Comparison of ENCODE assay signal across 35 cellular contexts in genomic region chr12:120321382-120322202, GRCh38. TPM values are rescaled to one million over a fixed set of nuclear protein-coding genes. Genes with fewer than 3 reads are reported as not detected.
DNase-seq lines count a peak whose midpoint lies in the region; ATAC-seq and TF ChIP-seq lines count a peak whose summit lies in the region.
"Had no signal": no experiment of that assay in that cellular context is flagged by ENCODE, and none has a peak within 500 bp of the region (broad histone marks: within the 10 kb centered on the region; RNA-seq: fewer than 3 reads in every experiment).

No MANE protein-coding gene starts in this region.

- no TSS peak for BruUV-seq in Caco-2 (replicated peaks; lab: Mats Ljungman, UMichigan)

- TF ChIP-seq CTCF in Caco-2 (IDR thresholded peaks at IDR 0.05; ENCODE audit: insufficient read depth in 1 of 2, low read depth in 1 of 2, low read length in 1 of 2, severe bottlenecking in 1 of 2, unreplicated experiment in 1 of 2) = no peak
- no peak for TF ChIP-seq CTCF in kidney epithelial cell (IDR thresholded peaks at IDR 0.05; ENCODE audit: insufficient read depth, low read length, poor library complexity, severe bottlenecking)
- no peak for TF ChIP-seq CTCF in prostate gland (IDR thresholded peaks at IDR 0.05)

- H3K9me3 ChIP-seq in Caco-2 (no peaks in the 10 kb centered on the region), mucosa of stomach (ENCODE audit: control insufficient read depth, low read length) (no peaks in the 10 kb centered on the region), prostate gland (no peaks in the 10 kb centered on the region)
- H3K9me3 ChIP-seq: BLaER1 treated with 17β-estradiol and CSF1 and Interleukin-3, amounts not matched to agents 10 nM and 100 nM; neutrophil; SK-N-SH; vagina had no signal

- DNase-seq in Caco-2 (peak; percentile 71 to 81), NCI-H82 (lab: John Stamatoyannopoulos, UW) (peak; percentile 94), kidney epithelial cell (ENCODE audit: low read depth) (peak; percentile 16), prostate gland (ENCODE audit: low spot score) (no peak)
- DNase-seq: activated B cell treated with CpG ODN at 0.5 μM for 24 hours; activated CD8-positive, alpha-beta T cell treated with anti-CD3 and anti-CD28 coated beads, Interleukin-2, amount 10 ng/mL, durations not matched to agents 7 days and 5 days; activated T-cell treated with anti-CD3 and anti-CD28 coated beads, Interleukin-2, amount 50 U/mL, for 4 hours; central memory CD4-positive, alpha-beta T cell; DMS 273 treated with DMSO at 0.1 percent for 48 hours; foreskin keratinocyte; GDM1; hypothalamus; Kasumi-1; NCI-H1092 treated with DMSO at 0.1 percent for 48 hours; NCI-H2081 treated with DMSO at 0.1 percent for 48 hours; NCI-H446 treated with DMSO at 0.1 percent for 48 hours; right cardiac atrium; SK-N-SH; stimulated activated CD4-positive, alpha-beta T cell treated with anti-CD3 and anti-CD28 coated beads, Interleukin-15, amount 100 ng/mL, for 24 hours; substantia nigra had no signal

- peaks cover 22% of the 10 kb centered on the region for H3K4me1 ChIP-seq in Caco-2
- H3K4me1 ChIP-seq in mucosa of stomach (ENCODE audit: control insufficient read depth, insufficient read depth, low read length) = peaks cover 39% of the 10 kb centered on the region
- H3K4me1 ChIP-seq in prostate gland (replicated peaks) = no peaks in the 10 kb centered on the region
- H3K4me1 ChIP-seq: foreskin keratinocyte had no signal

- peak overlapping the region; percentile 10 for H3K9ac ChIP-seq in mucosa of stomach (ENCODE audit: low read length)
- H3K9ac ChIP-seq: BLaER1 treated with 17β-estradiol and CSF1 and Interleukin-3, amounts not matched to agents 10 nM and 100 nM; SK-N-SH had no signal

- ATAC-seq in activated CD4-positive, CD25-positive, alpha-beta regulatory T cell treated with anti-CD3 and anti-CD28 coated beads, Interleukin-2, amount 50 U/mL, for 24 hours = no peak
- no peak for ATAC-seq in GM21825 (IDR thresholded peaks at IDR 0.05; ENCODE audit: unreplicated experiment)
- ATAC-seq in GM21528 (IDR thresholded peaks at IDR 0.05; ENCODE audit: low FRiP score, unreplicated experiment) = no peak
- ATAC-seq: activated CD8-positive, alpha-beta T cell treated with anti-CD3 and anti-CD28 coated beads, Interleukin-2, amount 10 ng/mL, durations not matched to agents 7 days and 5 days; activated T-cell treated with anti-CD3 and anti-CD28 coated beads, Interleukin-2, amount 50 U/mL, for 4 hours; foreskin keratinocyte; right cardiac atrium had no signal

- TF ChIP-seq POLR2A in prostate gland (IDR thresholded peaks at IDR 0.05) = no peak

- H3K27me3 Mint-ChIP-seq in Caco-2 (ENCODE audit: insufficient read depth, unreplicated experiment) = no peaks in the 10 kb centered on the region
- H3K27me3 Mint-ChIP-seq: activated naive CD4-positive, alpha-beta T cell treated with anti-CD3 and anti-CD28 coated beads, Interleukin-2, amount 50 U/mL, for 24 hours had no signal

- H3K27me3 ChIP-seq in Caco-2 (replicated peaks; ENCODE audit: control insufficient read depth, insufficient read depth, low read length) = no peaks in the 10 kb centered on the region
- H3K27me3 ChIP-seq in kidney epithelial cell (ENCODE audit: control insufficient read depth, insufficient read depth, low read length) = no peaks in the 10 kb centered on the region
- H3K27me3 ChIP-seq in mucosa of stomach (ENCODE audit: control insufficient read depth, insufficient read depth, low read length) = no peaks in the 10 kb centered on the region
- no peaks in the 10 kb centered on the region for H3K27me3 ChIP-seq in prostate gland (replicated peaks; ENCODE audit: insufficient read depth)
- H3K27me3 ChIP-seq: BLaER1 treated with 17β-estradiol and CSF1 and Interleukin-3, amounts not matched to agents 10 nM and 100 nM; foreskin keratinocyte; neutrophil; vagina had no signal

- WGBS in prostate gland = 51% methylated on average over 13 of the region's 13 CpGs

- H3K36me3 Mint-ChIP-seq in Caco-2 (ENCODE audit: insufficient read depth, unreplicated experiment) = peaks cover 12% of the 10 kb centered on the region
- H3K36me3 Mint-ChIP-seq: activated naive CD4-positive, alpha-beta T cell treated with anti-CD3 and anti-CD28 coated beads, Interleukin-2, amount 50 U/mL, for 24 hours had no signal

- CTCF ChIA-PET in Caco-2 (lab: Charles Lee) = interaction anchor here (0.6 to 2.8 kb wide), 7 partner anchors 11 to 328 kb away, joined by 3 to 25 read pairs (median 3); partner anchors contain the start of gene SIRT4

- H3K4me1 Mint-ChIP-seq in Caco-2 (ENCODE audit: low read depth, unreplicated experiment) = peaks cover 17% of the 10 kb centered on the region

- H3K9me3 Mint-ChIP-seq in Caco-2 (ENCODE audit: unreplicated experiment) = no peaks in the 10 kb centered on the region
- H3K9me3 Mint-ChIP-seq: activated naive CD4-positive, alpha-beta T cell treated with anti-CD3 and anti-CD28 coated beads, Interleukin-2, amount 50 U/mL, for 24 hours; activated T-cell treated with anti-CD3 and anti-CD28 coated beads, Interleukin-2, amount 50 U/mL, for 4 hours had no signal

- H3K27ac ChIP-seq in prostate gland = no peak overlapping the region
- H3K27ac ChIP-seq: BLaER1 treated with 17β-estradiol and CSF1 and Interleukin-3, amounts not matched to agents 10 nM and 100 nM; epithelial cell of prostate; foreskin keratinocyte; neutrophil; RWPE1; vagina had no signal

- intact Hi-C loops in Caco-2 (cut with micrococcal nuclease; ENCODE audit: unreplicated experiment) (loop anchor here (1.0 kb wide), 1 partner anchor 19 kb away; the partner anchor contains the start of gene SIRT4), prostate gland (cut with DNase I) (no loop called here)

- H3K4me3 Mint-ChIP-seq in Caco-2 (ENCODE audit: unreplicated experiment) = peak overlapping the region; percentile 57
- H3K4me3 Mint-ChIP-seq: activated B cell treated with CpG ODN at 0.5 μM for 24 hours; activated CD8-positive, alpha-beta T cell treated with anti-CD3 and anti-CD28 coated beads, Interleukin-2, amount 10 ng/mL, durations not matched to agents 7 days and 5 days; activated naive CD4-positive, alpha-beta T cell treated with anti-CD3 and anti-CD28 coated beads, Interleukin-2, amount 50 U/mL, for 24 hours; activated T-cell treated with anti-CD3 and anti-CD28 coated beads, Interleukin-2, amount 50 U/mL, for 4 hours had no signal

- POLR2A ChIA-PET in Caco-2 (lab: Charles Lee) = interaction anchor here (0.6 to 2.0 kb wide), 7 partner anchors 20 to 260 kb away, joined by 3 to 32 read pairs (median 5); partner anchors contain the start of genes POP5, RNU4-1, RNU4-2 and RPLP0

- peak overlapping the region; percentile 80 for H3K27ac Mint-ChIP-seq in Caco-2 (ENCODE audit: unreplicated experiment)
- H3K27ac Mint-ChIP-seq: activated B cell treated with CpG ODN at 0.5 μM for 24 hours; activated CD8-positive, alpha-beta T cell treated with anti-CD3 and anti-CD28 coated beads, Interleukin-2, amount 10 ng/mL, durations not matched to agents 7 days and 5 days; activated naive CD4-positive, alpha-beta T cell treated with anti-CD3 and anti-CD28 coated beads, Interleukin-2, amount 50 U/mL, for 24 hours had no signal

- H3K4me3 ChIP-seq in Caco-2 (ENCODE audit: low read depth, low read length) = no peak overlapping the region
- H3K4me3 ChIP-seq in kidney epithelial cell (ENCODE audit: low read depth, low read length) = no peak overlapping the region
- H3K4me3 ChIP-seq in mucosa of stomach (ENCODE audit: low read length) = no peak overlapping the region
- no peak overlapping the region for H3K4me3 ChIP-seq in prostate gland
- H3K4me3 ChIP-seq: BLaER1 treated with 17β-estradiol and CSF1 and Interleukin-3, amounts not matched to agents 10 nM and 100 nM; vagina had no signal

- no peaks in the 10 kb centered on the region for H3K36me3 ChIP-seq in Caco-2 (ENCODE audit: control insufficient read depth, insufficient read depth, low read length)
- H3K36me3 ChIP-seq in kidney epithelial cell (ENCODE audit: control insufficient read depth, insufficient read depth, low read length) = no peaks in the 10 kb centered on the region
- no peaks in the 10 kb centered on the region for H3K36me3 ChIP-seq in mucosa of stomach (ENCODE audit: control insufficient read depth, insufficient read depth, low read length)
- no peaks in the 10 kb centered on the region for H3K36me3 ChIP-seq in prostate gland
- H3K36me3 ChIP-seq: BLaER1 treated with 17β-estradiol and CSF1 and Interleukin-3, amounts not matched to agents 10 nM and 100 nM; neutrophil; vagina had no signal

RNA-seq across cellular contexts. Expression of gene PLA2G1B, which starts 6.0 kb away (rescaled TPM):
- total RNA-seq in Caco-2 (2022) (not detected in 2 replicates), kidney epithelial cell (not detected in 2 replicates), prostate gland (not detected)
- total RNA-seq: A673; activated B cell treated with CpG ODN at 0.5 μM for 24 hours; activated CD8-positive, alpha-beta T cell treated with anti-CD3 and anti-CD28 coated beads, Interleukin-2, amount 10 ng/mL, durations not matched to agents 7 days and 5 days; foreskin keratinocyte; H4; HT1080; right cardiac atrium; T-helper 2 cell treated with Interferon-gamma antibody and Interleukin-4, amounts not matched to agents 100 ng/mL and 5 ng/mL, for 36 hours; vagina had no signal

RNA-seq across cellular contexts. Expression of gene SIRT4, which starts 19.5 kb away (rescaled TPM):
- total RNA-seq in Caco-2 (2022) = 2.1 and 3.6 TPM in 2 replicates
- total RNA-seq in kidney epithelial cell = 0.29 and 2.3 TPM in 2 replicates
- total RNA-seq in prostate gland = 1 to 10 TPM in 1 of 2 donors, under 1 TPM in 1; 0.96 to 2.2 TPM
- total RNA-seq: vagina had no signal

RNA-seq across cellular contexts. Expression of gene RNU4-1, which starts 28.6 kb away (rescaled TPM):
- total RNA-seq in Caco-2 (2022) (3,380 and 3,645 TPM in 2 replicates), kidney epithelial cell (under 0.01 TPM in 1 of 2 replicates, not detected in the other), prostate gland (under 1 TPM; under 0.01 TPM)
- total RNA-seq: HT1080 had no signal

RNA-seq across cellular contexts. Expression of gene RNU4-2, which starts 29.9 kb away (rescaled TPM):
- total RNA-seq in Caco-2 (2022) = 3,944 and 3,946 TPM in 2 replicates
- under 0.01 TPM in 2 replicates for total RNA-seq in kidney epithelial cell
- under 1 TPM; under 0.01 TPM for total RNA-seq in prostate gland
- total RNA-seq: HT1080 had no signal

RNA-seq across cellular contexts. Expression of gene MSI1, which starts 47.4 kb away (rescaled TPM):
- 21.7 and 24.8 TPM in 2 replicates for total RNA-seq in Caco-2 (2022)
- total RNA-seq in kidney epithelial cell = 3.6 and 8.1 TPM in 2 replicates
- total RNA-seq in prostate gland = 1 to 10 TPM; 1.7 to 8.2 TPM
- total RNA-seq: activated B cell treated with CpG ODN at 0.5 μM for 24 hours; activated CD8-positive, alpha-beta T cell treated with anti-CD3 and anti-CD28 coated beads, Interleukin-2, amount 10 ng/mL, durations not matched to agents 7 days and 5 days; foreskin keratinocyte; mononuclear cell; T-helper 2 cell treated with Interferon-gamma antibody and Interleukin-4, amounts not matched to agents 100 ng/mL and 5 ng/mL, for 36 hours had no signal

Comparison
In these comparisons a context has a peak if more than half of its experiments do, and no peak if none do; other contexts are left out.
1. RNA of gene RNU4-1, which starts 28.6 kb away (total RNA-seq): 3,380 to 3,645 TPM in Caco-2; under 0.01 TPM in kidney epithelial cell and under 0.01 TPM in prostate gland; every median in the first group is over 1,000 times any median in the second.